Comparison of ENCODE assay signal across 17 cellular contexts in the genomic region with DNA sequence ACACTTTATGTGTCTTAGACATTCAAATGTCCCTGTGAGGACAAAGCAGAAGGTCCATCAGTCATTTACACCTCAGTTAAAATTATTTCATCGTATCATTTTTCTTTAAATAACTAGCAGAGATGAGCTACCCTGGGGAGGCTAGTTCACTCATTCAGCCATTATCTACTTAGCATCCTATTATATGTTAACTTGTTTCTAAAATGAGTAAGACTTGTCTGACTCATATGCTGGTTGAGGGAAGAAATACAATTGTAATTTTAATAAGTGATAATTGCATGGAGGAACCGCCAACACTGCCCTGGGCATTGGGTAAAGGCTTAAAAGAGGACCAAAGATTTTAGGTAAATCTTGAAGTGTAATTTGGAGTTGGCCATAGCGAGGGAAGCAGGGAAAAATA. TPM values are rescaled to one million over a fixed set of nuclear protein-coding genes. Genes with fewer than 3 reads are reported as not detected.
DNase-seq lines count a peak whose midpoint lies in the region; ATAC-seq, FAIRE-seq and TF ChIP-seq lines count a peak whose summit lies in the region.
"Had no signal": no experiment of that assay in that cellular context is flagged by ENCODE, and none has a peak within 500 bp of the region (broad histone marks: within the 10 kb centered on the region; RNA-seq: fewer than 3 reads in every experiment).

No MANE protein-coding gene starts in this region.

- no peaks in the 10 kb centered on the region for H3K9me3 ChIP-seq in SK-N-SH
- H3K9me3 ChIP-seq: ascending aorta, esophagus squamous epithelium had no signal

- H3K4me1 ChIP-seq in SK-N-SH (ENCODE audit: control insufficient read depth in 1 of 2, insufficient read depth in 2 of 2, low read depth in 1 of 2, low read length in 1 of 2) = peaks cover 0 to 2% of the 10 kb centered on the region in 2 experiments; a peak in 2 of 4 replicates
- H3K4me1 ChIP-seq: ascending aorta, esophagus squamous epithelium had no signal

- no peaks in the 10 kb centered on the region for H3K27me3 ChIP-seq in SK-N-SH (ENCODE audit: insufficient read depth)
- H3K27me3 ChIP-seq: ascending aorta, esophagus squamous epithelium, hepatocyte had no signal

- 78% methylated on average over 3 of the region's 3 CpGs for WGBS in SK-N-SH (ENCODE audit: low lambda C conversion rate)

- no peaks in the 10 kb centered on the region for H3K79me2 ChIP-seq in SK-N-SH (ENCODE audit: insufficient read depth)
- H3K79me2 ChIP-seq: hepatocyte had no signal

- no peaks in the 10 kb centered on the region for H3K9me2 ChIP-seq in SK-N-SH

- no peak for TF ChIP-seq RAD21 in SK-N-SH (IDR thresholded peaks at IDR 0.05; ENCODE audit: low read length)

- no peaks in the 10 kb centered on the region for H3F3A ChIP-seq in SK-N-SH (replicated peaks; ENCODE audit: insufficient read depth)

- no peak overlapping the region for H3K27ac ChIP-seq in SK-N-SH (ENCODE audit: low read depth in 2 of 2, low read length in 1 of 2)
- H3K27ac ChIP-seq: 22Rv1, ascending aorta, esophagus squamous epithelium, hepatocyte had no signal

- no peak overlapping the region for H2AFZ ChIP-seq in SK-N-SH (ENCODE audit: low read depth)
- H2AFZ ChIP-seq: hepatocyte had no signal

- H4K20me1 ChIP-seq in SK-N-SH (ENCODE audit: insufficient read depth) = no peaks in the 10 kb centered on the region

- no peak overlapping the region for H3K4me2 ChIP-seq in SK-N-SH
- H3K4me2 ChIP-seq: hepatocyte had no signal

- DNase-seq in SK-N-SH = no peak
- peak; percentile 37 for DNase-seq in RCC 7860 (ENCODE audit: low spot score)
- DNase-seq in kidney glomerular epithelial cell (lab: John Stamatoyannopoulos, UW) = peak; percentile 19
- no peak for DNase-seq in HK-2 (ENCODE audit: unreplicated experiment)
- DNase-seq: activated B cell treated with CpG ODN at 0.5 μM for 24 hours; activated naive CD4-positive, alpha-beta T cell; esophagus squamous epithelium; NCI-H2081 treated with DMSO at 0.1 percent for 48 hours; NCI-H82; stimulated activated CD4-positive, alpha-beta T cell treated with anti-CD3 and anti-CD28 coated beads, Interleukin-4, amount 100 ng/mL, for 4 hours had no signal

- no peak for ATAC-seq in SK-N-SH treated with all-trans-retinoic acid at 6 μM for 48 hours
- peak; percentile 60 for ATAC-seq in HG02678 (IDR thresholded peaks at IDR 0.05; ENCODE audit: unreplicated experiment)
- no peak for ATAC-seq in GM19324 (IDR thresholded peaks at IDR 0.05; ENCODE audit: low FRiP score, unreplicated experiment)
- no peak for ATAC-seq in HG02973 (IDR thresholded peaks at IDR 0.05; ENCODE audit: unreplicated experiment)

- H3K4me3 ChIP-seq in SK-N-SH (ENCODE audit: low read depth in 2 of 2, low read length in 1 of 2) = no peak overlapping the region
- H3K4me3 ChIP-seq: ascending aorta, esophagus squamous epithelium, hepatocyte had no signal

- peak; percentile 85 for FAIRE-seq in RCC 7860 (lab: Jason Lieb, UNC)

- TF ChIP-seq EP300 in SK-N-SH (IDR thresholded peaks at IDR 0.05; ENCODE audit: borderline replicate concordance in 1 of 2, low read depth in 1 of 2, low read length in 1 of 2) = no peak

- H3K9ac ChIP-seq in SK-N-SH = no peak overlapping the region

- POLR2A ChIA-PET in SK-N-SH (lab: Yijun Ruan, JAX) = no interaction called here

- CTCF ChIA-PET in SK-N-SH (lab: Yijun Ruan, JAX) = no interaction called here

- TF ChIP-seq CTCF in SK-N-SH (IDR thresholded peaks at IDR 0.05) = no peak

- H3K36me3 ChIP-seq in SK-N-SH (replicated peaks in 1 of 2; ENCODE audit: control insufficient read depth in 1 of 2, insufficient read depth in 2 of 2, low read length in 1 of 2) = no peaks in the 10 kb centered on the region
- H3K36me3 ChIP-seq: ascending aorta, esophagus squamous epithelium had no signal

TF ChIP-seq in SK-N-SH, 30 proteins besides CTCF, POLR2A, EP300 and RAD21:
- TF ChIP-seq SMC3 (IDR thresholded peaks at IDR 0.05; ENCODE audit: low read depth, low read length) (no peak), TEAD4 (IDR thresholded peaks at IDR 0.05; ENCODE audit: borderline replicate concordance, insufficient read depth) (no peak), NFIC (IDR thresholded peaks at IDR 0.05; ENCODE audit: borderline replicate concordance) (no peak), JUND (IDR thresholded peaks at IDR 0.05) (peak; percentile 9; the same call in 1 of the 2 replicates), FOSL2 (IDR thresholded peaks at IDR 0.05; ENCODE audit: borderline replicate concordance, low read depth) (peak; percentile 30; the same call in 1 of the 2 replicates)

TF ChIP-seq in SK-N-SH treated with all-trans-retinoic acid at 6 μM for 48 hours, 23 proteins besides CTCF, POLR2A, EP300 and RAD21 (continues in another document):
- TF ChIP-seq, protein P1, sequence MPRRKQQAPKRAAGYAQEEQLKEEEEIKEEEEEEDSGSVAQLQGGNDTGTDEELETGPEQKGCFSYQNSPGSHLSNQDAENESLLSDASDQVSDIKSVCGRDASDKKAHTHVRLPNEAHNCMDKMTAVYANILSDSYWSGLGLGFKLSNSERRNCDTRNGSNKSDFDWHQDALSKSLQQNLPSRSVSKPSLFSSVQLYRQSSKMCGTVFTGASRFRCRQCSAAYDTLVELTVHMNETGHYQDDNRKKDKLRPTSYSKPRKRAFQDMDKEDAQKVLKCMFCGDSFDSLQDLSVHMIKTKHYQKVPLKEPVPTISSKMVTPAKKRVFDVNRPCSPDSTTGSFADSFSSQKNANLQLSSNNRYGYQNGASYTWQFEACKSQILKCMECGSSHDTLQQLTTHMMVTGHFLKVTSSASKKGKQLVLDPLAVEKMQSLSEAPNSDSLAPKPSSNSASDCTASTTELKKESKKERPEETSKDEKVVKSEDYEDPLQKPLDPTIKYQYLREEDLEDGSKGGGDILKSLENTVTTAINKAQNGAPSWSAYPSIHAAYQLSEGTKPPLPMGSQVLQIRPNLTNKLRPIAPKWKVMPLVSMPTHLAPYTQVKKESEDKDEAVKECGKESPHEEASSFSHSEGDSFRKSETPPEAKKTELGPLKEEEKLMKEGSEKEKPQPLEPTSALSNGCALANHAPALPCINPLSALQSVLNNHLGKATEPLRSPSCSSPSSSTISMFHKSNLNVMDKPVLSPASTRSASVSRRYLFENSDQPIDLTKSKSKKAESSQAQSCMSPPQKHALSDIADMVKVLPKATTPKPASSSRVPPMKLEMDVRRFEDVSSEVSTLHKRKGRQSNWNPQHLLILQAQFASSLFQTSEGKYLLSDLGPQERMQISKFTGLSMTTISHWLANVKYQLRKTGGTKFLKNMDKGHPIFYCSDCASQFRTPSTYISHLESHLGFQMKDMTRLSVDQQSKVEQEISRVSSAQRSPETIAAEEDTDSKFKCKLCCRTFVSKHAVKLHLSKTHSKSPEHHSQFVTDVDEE (CRISPR knock-in tag; IDR thresholded peaks at IDR 0.05) = no peak
- TF ChIP-seq TOX (CRISPR knock-in tag; IDR thresholded peaks at IDR 0.05; ENCODE audit: borderline replicate concordance) (no peak), GLIS3 (CRISPR knock-in tag; IDR thresholded peaks at IDR 0.05) (no peak), ZNF70 (CRISPR knock-in tag; IDR thresholded peaks at IDR 0.05) (no peak), SNAI2 (CRISPR knock-in tag; IDR thresholded peaks at IDR 0.05) (no peak), RARB (CRISPR knock-in tag; IDR thresholded peaks at IDR 0.05) (no peak)
- TF ChIP-seq, protein P2, sequence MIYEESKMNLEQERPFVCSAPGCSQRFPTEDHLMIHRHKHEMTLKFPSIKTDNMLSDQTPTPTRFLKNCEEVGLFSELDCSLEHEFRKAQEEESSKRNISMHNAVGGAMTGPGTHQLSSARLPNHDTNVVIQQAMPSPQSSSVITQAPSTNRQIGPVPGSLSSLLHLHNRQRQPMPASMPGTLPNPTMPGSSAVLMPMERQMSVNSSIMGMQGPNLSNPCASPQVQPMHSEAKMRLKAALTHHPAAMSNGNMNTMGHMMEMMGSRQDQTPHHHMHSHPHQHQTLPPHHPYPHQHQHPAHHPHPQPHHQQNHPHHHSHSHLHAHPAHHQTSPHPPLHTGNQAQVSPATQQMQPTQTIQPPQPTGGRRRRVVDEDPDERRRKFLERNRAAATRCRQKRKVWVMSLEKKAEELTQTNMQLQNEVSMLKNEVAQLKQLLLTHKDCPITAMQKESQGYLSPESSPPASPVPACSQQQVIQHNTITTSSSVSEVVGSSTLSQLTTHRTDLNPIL (CRISPR knock-in tag; IDR thresholded peaks at IDR 0.05; ENCODE audit: low read depth) = no peak
- TF ChIP-seq, protein P3, sequence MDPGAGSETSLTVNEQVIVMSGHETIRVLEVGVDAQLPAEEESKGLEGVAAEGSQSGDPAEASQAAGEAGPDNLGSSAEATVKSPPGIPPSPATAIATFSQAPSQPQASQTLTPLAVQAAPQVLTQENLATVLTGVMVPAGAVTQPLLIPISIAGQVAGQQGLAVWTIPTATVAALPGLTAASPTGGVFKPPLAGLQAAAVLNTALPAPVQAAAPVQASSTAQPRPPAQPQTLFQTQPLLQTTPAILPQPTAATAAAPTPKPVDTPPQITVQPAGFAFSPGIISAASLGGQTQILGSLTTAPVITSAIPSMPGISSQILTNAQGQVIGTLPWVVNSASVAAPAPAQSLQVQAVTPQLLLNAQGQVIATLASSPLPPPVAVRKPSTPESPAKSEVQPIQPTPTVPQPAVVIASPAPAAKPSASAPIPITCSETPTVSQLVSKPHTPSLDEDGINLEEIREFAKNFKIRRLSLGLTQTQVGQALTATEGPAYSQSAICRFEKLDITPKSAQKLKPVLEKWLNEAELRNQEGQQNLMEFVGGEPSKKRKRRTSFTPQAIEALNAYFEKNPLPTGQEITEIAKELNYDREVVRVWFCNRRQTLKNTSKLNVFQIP (CRISPR knock-in tag; IDR thresholded peaks at IDR 0.05; ENCODE audit: borderline replicate concordance, low read depth) = no peak
- TF ChIP-seq, protein P4, sequence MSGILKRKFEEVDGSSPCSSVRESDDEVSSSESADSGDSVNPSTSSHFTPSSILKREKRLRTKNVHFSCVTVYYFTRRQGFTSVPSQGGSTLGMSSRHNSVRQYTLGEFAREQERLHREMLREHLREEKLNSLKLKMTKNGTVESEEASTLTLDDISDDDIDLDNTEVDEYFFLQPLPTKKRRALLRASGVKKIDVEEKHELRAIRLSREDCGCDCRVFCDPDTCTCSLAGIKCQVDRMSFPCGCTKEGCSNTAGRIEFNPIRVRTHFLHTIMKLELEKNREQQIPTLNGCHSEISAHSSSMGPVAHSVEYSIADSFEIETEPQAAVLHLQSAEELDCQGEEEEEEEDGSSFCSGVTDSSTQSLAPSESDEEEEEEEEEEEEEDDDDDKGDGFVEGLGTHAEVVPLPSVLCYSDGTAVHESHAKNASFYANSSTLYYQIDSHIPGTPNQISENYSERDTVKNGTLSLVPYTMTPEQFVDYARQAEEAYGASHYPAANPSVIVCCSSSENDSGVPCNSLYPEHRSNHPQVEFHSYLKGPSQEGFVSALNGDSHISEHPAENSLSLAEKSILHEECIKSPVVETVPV (CRISPR knock-in tag; IDR thresholded peaks at IDR 0.05) = no peak

RNA-seq across cellular contexts. Expression of a gene that starts 12.4 kb away (rescaled TPM):
- 8.0 and 9.5 TPM in 2 replicates for polyA plus RNA-seq in SK-N-SH (2012; rRNA removed)
- 12.3 and 14.5 TPM in 2 replicates for polyA plus RNA-seq in SK-N-SH (2012; cell fraction: cytosol; rRNA removed)
- 8.9 and 10.3 TPM in 2 replicates for polyA plus RNA-seq in SK-N-SH (2012; cell fraction: nucleus; rRNA removed)

Comparison
In these comparisons a context has a peak if more than half of its experiments do, and no peak if none do; other contexts are left out.
1. DNase-seq: peak in RCC 7860 (single experiment) and kidney glomerular epithelial cell (single experiment); none in SK-N-SH (single experiment) and HK-2 (single experiment).